26 cellular contexts compared by ENCODE assay signal in genomic region chr4:54102747-54103146, GRCh38. TPM values are rescaled to one million over a fixed set of nuclear protein-coding genes. Genes with fewer than 3 reads are reported as not detected.
DNase-seq lines count a peak whose midpoint lies in the region; ATAC-seq, FAIRE-seq and TF ChIP-seq lines count a peak whose summit lies in the region.
"Had no signal": no experiment of that assay in that cellular context is flagged by ENCODE, and none has a peak within 500 bp of the region (broad histone marks: within the 10 kb centered on the region; RNA-seq: fewer than 3 reads in every experiment).

No MANE protein-coding gene starts in this region.

- no peak overlapping the region for H3K4me2 ChIP-seq in mesenchymal stem cell (ENCODE audit: low read length, poor library complexity, severe bottlenecking)
- H3K4me2 ChIP-seq: A549, BLaER1 had no signal

- intact Hi-C loops in natural killer cell (cut with micrococcal nuclease) = no loop called here

- H4K8ac ChIP-seq in mesenchymal stem cell (ENCODE audit: low read length) = no peak overlapping the region

- no peaks in the 10 kb centered on the region for H3K79me1 ChIP-seq in mesenchymal stem cell (replicated peaks; ENCODE audit: low read length, poor library complexity, severe bottlenecking)

- H3K4me1 Mint-ChIP-seq in natural killer cell = peaks cover 14% of the 10 kb centered on the region in 2 donors
- peaks cover 10 to 26% of the 10 kb centered on the region in 2 donors for H3K4me1 Mint-ChIP-seq in natural killer cell treated with Interleukin-12 subunit alpha and Interleukin-12 subunit beta and Interleukin-15 and Interleukin-18, amount 100 ng/mL, for 72 hours (ENCODE audit: low read depth in 2 of 2)
- H3K4me1 Mint-ChIP-seq in WTC11 = peaks cover 76% of the 10 kb centered on the region

- TF ChIP-seq CTCF in natural killer cell (IDR thresholded peaks at IDR 0.05) (no peak), WTC11 (IDR thresholded peaks at IDR 0.05) (no peak)

- H3K36me3 ChIP-seq in mesenchymal stem cell (ENCODE audit: control insufficient read depth in 1 of 2, insufficient read depth in 2 of 2, low read depth in 1 of 2, low read length in 2 of 2) = no peaks in the 10 kb centered on the region
- H3K36me3 ChIP-seq: BLaER1, upper lobe of left lung had no signal

- peak overlapping the region; percentile 32 for H2AK5ac ChIP-seq in mesenchymal stem cell (ENCODE audit: low read length, severe bottlenecking)

- CTCF ChIA-PET in WTC11 (lab: Charles Lee) = interaction anchor here (1.2 to 1.6 kb wide), 2 partner anchors 122 to 173 kb away, joined by 3 to 7 read pairs; no protein-coding TSS in a partner anchor

- H3K9me3 Mint-ChIP-seq in natural killer cell = no peaks in the 10 kb centered on the region
- no peaks in the 10 kb centered on the region for H3K9me3 Mint-ChIP-seq in natural killer cell treated with Interleukin-12 subunit alpha and Interleukin-12 subunit beta and Interleukin-15 and Interleukin-18, amount 100 ng/mL, for 72 hours
- H3K9me3 Mint-ChIP-seq in WTC11 = no peaks in the 10 kb centered on the region

- ATAC-seq in natural killer cell = no peak
- ATAC-seq in natural killer cell treated with Interleukin-12 subunit alpha and Interleukin-12 subunit beta and Interleukin-15 and Interleukin-18, amount 100 ng/mL, for 72 hours = no peak
- ATAC-seq in WTC11 = no peak
- ATAC-seq in HG02759 (IDR thresholded peaks at IDR 0.05; ENCODE audit: unreplicated experiment) = no peak
- ATAC-seq: A549; activated CD4-positive, CD25-positive, alpha-beta regulatory T cell treated with anti-CD3 and anti-CD28 coated beads, Interleukin-2, amount 50 U/mL, for 24 hours had no signal

- H3K14ac ChIP-seq in mesenchymal stem cell (ENCODE audit: low read length in 2 of 2) = no peak overlapping the region

- no peak overlapping the region for H2BK120ac ChIP-seq in mesenchymal stem cell (ENCODE audit: low read depth, low read length)

- H3K36me3 Mint-ChIP-seq in natural killer cell (no peaks in the 10 kb centered on the region), WTC11 (no peaks in the 10 kb centered on the region)
- H3K36me3 Mint-ChIP-seq in natural killer cell treated with Interleukin-12 subunit alpha and Interleukin-12 subunit beta and Interleukin-15 and Interleukin-18, amount 100 ng/mL, for 72 hours = no peaks in the 10 kb centered on the region

- peaks cover 72 to 95% of the 10 kb centered on the region in 2 experiments for H3K27me3 ChIP-seq in mesenchymal stem cell (ENCODE audit: control insufficient read depth in 1 of 2, insufficient read depth in 1 of 2, low read length in 2 of 2)

- no peak overlapping the region for H2BK15ac ChIP-seq in mesenchymal stem cell (ENCODE audit: low read depth, poor library complexity, severe bottlenecking)

- H3K18ac ChIP-seq in mesenchymal stem cell (ENCODE audit: low read depth in 1 of 2, low read length in 2 of 2) = no peak overlapping the region

- no peak overlapping the region for H4K91ac ChIP-seq in mesenchymal stem cell (ENCODE audit: low read length)

- no peak overlapping the region for H3K23ac ChIP-seq in mesenchymal stem cell (ENCODE audit: low read length in 2 of 2)

- no peak overlapping the region for H3K4ac ChIP-seq in mesenchymal stem cell (ENCODE audit: low read depth in 1 of 2, low read length in 2 of 2)

- H2BK5ac ChIP-seq in mesenchymal stem cell (ENCODE audit: low read depth, low read length, poor library complexity, severe bottlenecking) = no peak overlapping the region

- no peak overlapping the region for H2BK12ac ChIP-seq in mesenchymal stem cell (ENCODE audit: low read length in 2 of 2)

- WGBS in mesenchymal stem cell = 51% methylated on average over 4 of the region's 4 CpGs

- TF ChIP-seq POLR2A in H54 (IDR thresholded peaks at IDR 0.05; ENCODE audit: low read depth, low read length) = no peak

- FAIRE-seq in H54 (lab: Jason Lieb, UNC) (no peak), RCC 7860 (lab: Jason Lieb, UNC) (no peak)
- FAIRE-seq: A549 had no signal

- peak overlapping the region; percentile 2 for H3K4me3 Mint-ChIP-seq in natural killer cell
- no peak overlapping the region for H3K4me3 Mint-ChIP-seq in natural killer cell treated with Interleukin-12 subunit alpha and Interleukin-12 subunit beta and Interleukin-15 and Interleukin-18, amount 100 ng/mL, for 72 hours
- peak overlapping the region; percentile 65 for H3K4me3 Mint-ChIP-seq in WTC11

- DNase-seq in natural killer cell (no peak), WTC11 (ENCODE audit: low spot score) (no peak), mesenchymal stem cell (no peak), NCI-H187 (lab: John Stamatoyannopoulos, UW) (no peak), H54 (ENCODE audit: insufficient read length, low spot score) (no peak), RCC 7860 (ENCODE audit: low spot score) (no peak)
- no peak for DNase-seq in natural killer cell treated with Interleukin-12 subunit alpha and Interleukin-12 subunit beta and Interleukin-15 and Interleukin-18, amount 100 ng/mL, for 72 hours (ENCODE audit: low spot score)
- DNase-seq: activated naive CD4-positive, alpha-beta T cell treated with Interleukin-2 at 50 U/mL for 16 hours; activated T-cell treated with anti-CD3 and anti-CD28 coated beads, Interleukin-2, amount 50 U/mL, for 1 hour; anterior cingulate cortex; Caco-2; central memory CD4-positive, alpha-beta T cell; erythroblast; left ventricle myocardium superior; NCI-H1694; NCI-H748 treated with DMSO at 0.1 percent for 48 hours; stimulated activated CD4-positive, alpha-beta T cell treated with anti-CD3 and anti-CD28 coated beads, Interleukin-4, amount 100 ng/mL, for 24 hours; T-helper 9 cell had no signal

- no peak overlapping the region for H3K27ac Mint-ChIP-seq in natural killer cell
- H3K27ac Mint-ChIP-seq in natural killer cell treated with Interleukin-12 subunit alpha and Interleukin-12 subunit beta and Interleukin-15 and Interleukin-18, amount 100 ng/mL, for 72 hours = no peak overlapping the region
- no peak overlapping the region for H3K27ac Mint-ChIP-seq in WTC11

- H3K27me3 Mint-ChIP-seq in natural killer cell (ENCODE audit: low read depth in 2 of 2) = peaks cover 72 to 82% of the 10 kb centered on the region in 2 donors
- peaks cover 56 to 77% of the 10 kb centered on the region in 2 donors for H3K27me3 Mint-ChIP-seq in natural killer cell treated with Interleukin-12 subunit alpha and Interleukin-12 subunit beta and Interleukin-15 and Interleukin-18, amount 100 ng/mL, for 72 hours
- peaks cover 98% of the 10 kb centered on the region for H3K27me3 Mint-ChIP-seq in WTC11 (ENCODE audit: low read depth)

- no peak overlapping the region for H2AFZ ChIP-seq in mesenchymal stem cell (ENCODE audit: low read depth, low read length)

- H3K27ac ChIP-seq in mesenchymal stem cell (ENCODE audit: low read length, poor library complexity, severe bottlenecking) = no peak overlapping the region
- H3K27ac ChIP-seq: A549, BLaER1, hepatocyte, HL-60, upper lobe of left lung had no signal

- POLR2A ChIA-PET in WTC11 (lab: Charles Lee) = no interaction called here

- H3K4me3 ChIP-seq in mesenchymal stem cell (ENCODE audit: insufficient read depth in 1 of 2, low read depth in 1 of 2, low read length in 2 of 2) = no peak overlapping the region
- H3K4me3 ChIP-seq: A549, BLaER1, hepatocyte, upper lobe of left lung had no signal

- peaks cover 32% of the 10 kb centered on the region for H3K4me1 ChIP-seq in mesenchymal stem cell (ENCODE audit: control insufficient read depth, insufficient read depth, low read depth, low read length)

- H3K9ac ChIP-seq in mesenchymal stem cell (ENCODE audit: low read length) = no peak overlapping the region
- H3K9ac ChIP-seq: BLaER1 had no signal

- H3K9me3 ChIP-seq in mesenchymal stem cell (ENCODE audit: control insufficient read depth, low read length) = no peaks in the 10 kb centered on the region
- H3K9me3 ChIP-seq: A549, Caco-2, upper lobe of left lung had no signal

TF ChIP-seq in WTC11, 78 proteins besides CTCF, POLR2A, EP300 and RAD21 (continues in another document):
- TF ChIP-seq ZNF281 (CRISPR knock-in tag; IDR thresholded peaks at IDR 0.05) = no peak

RNA-seq across cellular contexts. Expression of gene GSX2, which starts 2.8 kb away (rescaled TPM):
- not detected for total RNA-seq in natural killer cell
- not detected for total RNA-seq in natural killer cell treated with Interleukin-12 subunit alpha and Interleukin-12 subunit beta and Interleukin-15 and Interleukin-18, amount 100 ng/mL, for 72 hours
- total RNA-seq in WTC11 (2021) = not detected in 3 replicates
- not detected for polyA plus RNA-seq in mesenchymal stem cell (2013, experiment 1 of 2)
- not detected for polyA plus RNA-seq in mesenchymal stem cell (2013, experiment 2 of 2)
- total RNA-seq: Caco-2, H4, hepatocyte, left ventricle myocardium superior, upper lobe of left lung had no signal
- polyA plus RNA-seq: A549, hepatocyte had no signal

RNA-seq across cellular contexts. Expression of gene CHIC2, which starts 38.3 kb away (rescaled TPM):
- total RNA-seq in natural killer cell (10 to 100 TPM; 62.0 to 85.0 (median 79.7) TPM), WTC11 (2021) (6.9 to 11.0 TPM (median 8.4 TPM) in 3 replicates)
- total RNA-seq in natural killer cell treated with Interleukin-12 subunit alpha and Interleukin-12 subunit beta and Interleukin-15 and Interleukin-18, amount 100 ng/mL, for 72 hours = 10 to 100 TPM; 15.2 to 31.3 TPM
- polyA plus RNA-seq in mesenchymal stem cell (2013, experiment 1 of 2) = 23.2 TPM
- polyA plus RNA-seq in mesenchymal stem cell (2013, experiment 2 of 2) = 23.9 TPM
